In genomic region chr6:15483060-15483459, GRCh38 we compare ENCODE assay signal across 10 cellular contexts.
"Had no signal": no experiment of that assay in that cellular context is flagged by ENCODE, and none has a peak within 500 bp of the region (broad histone marks: within the 10 kb centered on the region; RNA-seq: fewer than 3 reads in every experiment).

No MANE protein-coding gene starts in this region.

- H3K27me3 ChIP-seq: upper lobe of left lung had no signal

- H3K4me3 ChIP-seq: upper lobe of left lung had no signal

- H3K9me3 ChIP-seq: upper lobe of left lung had no signal

- DNase-seq: activated B cell treated with CpG ODN at 0.5 μM for 24 hours; activated CD4-positive, alpha-beta T cell treated with anti-CD3 and anti-CD28 coated beads, Interleukin-2, amount 50 U/mL, for 1 hour; activated effector memory CD4-positive, alpha-beta T cell treated with Interleukin-2 at 50 U/mL for 16 hours; anterior cingulate cortex; left ventricle myocardium superior; mesendoderm; stimulated activated CD4-positive, alpha-beta T cell treated with anti-CD3 and anti-CD28 coated beads, Interleukin-2, amount 100 ng/mL, for 48 hours; stimulated activated naive CD8-positive, alpha-beta T cell treated with anti-CD3 and anti-CD28 coated beads, Interleukin-15, Interleukin-2, amounts not matched to agents 100 U/mL and 50 U/mL, for 24 hours; T-helper 17 cell; upper lobe of left lung had no signal

- H3K27ac ChIP-seq: upper lobe of left lung had no signal

- ATAC-seq: left ventricle myocardium superior; stimulated activated naive CD8-positive, alpha-beta T cell treated with anti-CD3 and anti-CD28 coated beads, Interleukin-15, Interleukin-2, amounts not matched to agents 100 U/mL and 50 U/mL, for 24 hours; T-helper 17 cell had no signal
